ENCODE assay signal across 12 cellular contexts in the genomic region with DNA sequence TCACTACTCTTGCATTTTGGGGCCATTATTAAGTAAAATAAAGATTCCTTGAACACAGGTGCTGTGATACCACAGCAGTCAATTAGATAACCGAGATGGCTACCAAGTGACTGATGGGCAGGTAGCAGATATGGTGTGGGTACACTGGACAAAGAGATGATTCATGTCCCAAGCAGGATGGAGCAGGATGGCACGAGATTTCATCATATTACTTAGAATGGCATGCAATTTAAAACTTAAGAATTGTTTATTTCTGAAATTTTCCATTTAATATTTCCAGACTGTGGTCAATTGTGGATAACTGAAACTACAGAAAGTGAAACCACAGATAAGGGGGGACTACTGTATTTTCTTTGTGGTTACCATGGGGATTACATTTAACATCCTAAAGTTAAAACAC. TPM values are rescaled to one million over a fixed set of nuclear protein-coding genes. Genes with fewer than 3 reads are reported as not detected.
DNase-seq lines count a peak whose midpoint lies in the region; ATAC-seq, FAIRE-seq and TF ChIP-seq lines count a peak whose summit lies in the region.
"Had no signal": no experiment of that assay in that cellular context is flagged by ENCODE, and none has a peak within 500 bp of the region (broad histone marks: within the 10 kb centered on the region; RNA-seq: fewer than 3 reads in every experiment).

No MANE protein-coding gene starts in this region.

- TF ChIP-seq POLR2A in GM12878 (IDR thresholded peaks at IDR 0.05; ENCODE audit: low read depth, low read length), result no peak

- H3K27ac Mint-ChIP-seq in naive thymus-derived CD4-positive, alpha-beta T cell, result peak overlapping the region in 5 of 9 donors; percentile 0 to 38 (median 21)
- no peak overlapping the region for H3K27ac Mint-ChIP-seq in endodermal cell
- H3K27ac Mint-ChIP-seq: neural progenitor cell had no signal

- H3K79me2 ChIP-seq in GM12878 (ENCODE audit: control insufficient read depth, insufficient read depth, low read length), result peaks cover 8% of the 10 kb centered on the region

- no peak for ATAC-seq in GM12878
- no peak for ATAC-seq in naive thymus-derived CD4-positive, alpha-beta T cell
- ATAC-seq: left ventricle myocardium superior had no signal

- in situ Hi-C loops in GM12878 (cut with MboI), result no loop called here

- DNase-seq in GM19239 (ENCODE audit: insufficient read length, low spot score) (no peak), MV-4-11 (lab: John Stamatoyannopoulos, UW) (peak; percentile 30), GM12878 (ENCODE audit: low read depth, low spot score) (no peak), ascending aorta (ENCODE audit: low spot score in 2 of 2) (no peak), NCI-H146 treated with DMSO at 0.1 percent for 48 hours (lab: John Stamatoyannopoulos, UW; ENCODE audit: unreplicated experiment) (no peak), endodermal cell (no peak)
- no peak for DNase-seq in naive thymus-derived CD4-positive, alpha-beta T cell
- DNase-seq: activated effector memory CD4-positive, alpha-beta T cell treated with Interleukin-2 at 50 U/mL for 16 hours; CD4-positive, CD25-positive, alpha-beta regulatory T cell; left ventricle myocardium superior; sigmoid colon had no signal

- H3K9me3 ChIP-seq in GM12878 (replicated peaks; ENCODE audit: control insufficient read depth, insufficient read depth, low read length), result peaks cover 8% of the 10 kb centered on the region
- H3K9me3 ChIP-seq in naive thymus-derived CD4-positive, alpha-beta T cell (ENCODE audit: control insufficient read depth in 2 of 3, low read length in 3 of 3), result no peaks in the 10 kb centered on the region
- peaks cover 6 to 7% of the 10 kb centered on the region in 2 donors for H3K9me3 ChIP-seq in ascending aorta
- peaks cover 28% of the 10 kb centered on the region for H3K9me3 ChIP-seq in endodermal cell (ENCODE audit: control insufficient read depth, low read length)
- H3K9me3 ChIP-seq: sigmoid colon had no signal

- peaks cover 17 to 56% (median 33%) of the 10 kb centered on the region in 7 donors for H3K4me1 Mint-ChIP-seq in naive thymus-derived CD4-positive, alpha-beta T cell
- H3K4me1 Mint-ChIP-seq in endodermal cell, result peaks cover 18% of the 10 kb centered on the region

- BruUV-seq in GM12878 (replicated peaks; lab: Mats Ljungman, UMichigan), result no TSS peak

- peaks cover 8 to 26% (median 10%) of the 10 kb centered on the region in 5 donors for H3K36me3 Mint-ChIP-seq in naive thymus-derived CD4-positive, alpha-beta T cell
- peaks cover 6% of the 10 kb centered on the region for H3K36me3 Mint-ChIP-seq in endodermal cell (ENCODE audit: low read depth)

- peaks cover 5 to 24% (median 11%) of the 10 kb centered on the region in 11 donors for H3K9me3 Mint-ChIP-seq in naive thymus-derived CD4-positive, alpha-beta T cell
- H3K9me3 Mint-ChIP-seq in endodermal cell, result peaks cover 36% of the 10 kb centered on the region

- H3K27ac ChIP-seq in GM12878 (ENCODE audit: control insufficient read depth, insufficient read depth) (no peak overlapping the region), ascending aorta (no peak overlapping the region), endodermal cell (ENCODE audit: low read depth, low read length) (no peak overlapping the region)
- H3K27ac ChIP-seq in naive thymus-derived CD4-positive, alpha-beta T cell (ENCODE audit: low read depth, low read length), result no peak overlapping the region
- H3K27ac ChIP-seq: neural progenitor cell, sigmoid colon had no signal

- H2AFZ ChIP-seq in GM12878 (ENCODE audit: control insufficient read depth, low read depth, low read length), result no peak overlapping the region
- H2AFZ ChIP-seq: neural progenitor cell had no signal

- H3K36me3 ChIP-seq in GM12878 (ENCODE audit: control insufficient read depth in 2 of 2, insufficient read depth in 2 of 2, low read length in 1 of 2) (no peaks in the 10 kb centered on the region), ascending aorta (no peaks in the 10 kb centered on the region), endodermal cell (ENCODE audit: control insufficient read depth, insufficient read depth, low read length) (no peaks in the 10 kb centered on the region)
- peaks cover 0 to 3% (median 0%) of the 10 kb centered on the region in 3 experiments for H3K36me3 ChIP-seq in naive thymus-derived CD4-positive, alpha-beta T cell (ENCODE audit: control insufficient read depth in 2 of 3, insufficient read depth in 3 of 3, low read length in 3 of 3)
- H3K36me3 ChIP-seq: neural progenitor cell, sigmoid colon had no signal

- H3K4me2 ChIP-seq in GM12878 (ENCODE audit: control insufficient read depth, insufficient read depth), result no peak overlapping the region
- H3K4me2 ChIP-seq: neural progenitor cell had no signal

- no peak for TF ChIP-seq CTCF in GM12878 (IDR thresholded peaks at IDR 0.05 in 2 of 3, conservative IDR thresholded peaks at IDR 0.05 in 1 of 3; ENCODE audit: control insufficient read depth in 2 of 3, extremely low read depth in 1 of 3, insufficient read depth in 1 of 3, low read depth in 3 of 3, low read length in 3 of 3)
- no peak for TF ChIP-seq CTCF in ascending aorta (IDR thresholded peaks at IDR 0.05)
- TF ChIP-seq CTCF in endodermal cell (conservative IDR thresholded peaks at IDR 0.05), result no peak

- H3K27me3 ChIP-seq in GM12878 (replicated peaks in 1 of 2; ENCODE audit: control insufficient read depth in 2 of 2, insufficient read depth in 2 of 2, low read length in 1 of 2) (no peaks in the 10 kb centered on the region), ascending aorta (no peaks in the 10 kb centered on the region), endodermal cell (ENCODE audit: control insufficient read depth, insufficient read depth, low read length, poor library complexity, severe bottlenecking) (no peaks in the 10 kb centered on the region)
- H3K27me3 ChIP-seq in naive thymus-derived CD4-positive, alpha-beta T cell (ENCODE audit: control insufficient read depth in 2 of 2, insufficient read depth in 2 of 2, low read length in 2 of 2), result no peaks in the 10 kb centered on the region
- H3K27me3 ChIP-seq: neural progenitor cell, sigmoid colon had no signal

- H3K4me3 ChIP-seq in GM12878, result no peak overlapping the region
- no peak overlapping the region for H3K4me3 ChIP-seq in naive thymus-derived CD4-positive, alpha-beta T cell (ENCODE audit: low read length)
- no peak overlapping the region for H3K4me3 ChIP-seq in ascending aorta
- no peak overlapping the region for H3K4me3 ChIP-seq in endodermal cell (ENCODE audit: low read length)
- H3K4me3 ChIP-seq: neural progenitor cell, sigmoid colon had no signal

- TF ChIP-seq RAD21 in GM12878 (IDR thresholded peaks at IDR 0.05; ENCODE audit: insufficient read depth, low read depth, low read length), result no peak

- RAD21 ChIA-PET in GM12878 (lab: Charles Lee; ENCODE audit: unreplicated experiment), result interaction anchor here (1.0 kb wide), 1 partner anchor 18 kb away, joined by 3 read pairs; no protein-coding TSS in a partner anchor

- peaks cover 18% of the 10 kb centered on the region for H3K4me1 ChIP-seq in GM12878 (ENCODE audit: control insufficient read depth, insufficient read depth, low read length)
- H3K4me1 ChIP-seq in naive thymus-derived CD4-positive, alpha-beta T cell (ENCODE audit: control insufficient read depth in 2 of 2, insufficient read depth in 2 of 2, low read length in 2 of 2), result peaks cover 11 to 18% of the 10 kb centered on the region in 2 donors
- peaks cover 0 to 7% of the 10 kb centered on the region in 2 donors for H3K4me1 ChIP-seq in ascending aorta
- peaks cover 3% of the 10 kb centered on the region for H3K4me1 ChIP-seq in endodermal cell (ENCODE audit: control insufficient read depth, insufficient read depth, low read length)

- POLR2A ChIA-PET in GM12878 (lab: Charles Lee), result interaction anchor here (0.7 to 1.3 kb wide), 2 partner anchors 12 to 14 kb away, joined by 3 to 6 read pairs; no protein-coding TSS in a partner anchor
- POLR2A ChIA-PET in naive thymus-derived CD4-positive, alpha-beta T cell (lab: Charles Lee), result interaction anchor here (0.8 to 23.4 kb wide), 3 partner anchors 12 to 112 kb away, joined by 5 to 1273 read pairs (median 23); a partner anchor contains a TSS

- WGBS in GM12878 (ENCODE audit: insufficient coverage, insufficient replicate concordance, low lambda C conversion rate, missing lambda C conversion rate), result 3% methylated on average over 2 of the region's 2 CpGs
- WGBS in endodermal cell (ENCODE audit: insufficient coverage in 1 of 2, insufficient read length in 1 of 2), 2 experiments, result 73 to 84% methylated on average over 2 of the region's 2 CpGs

- H4K20me1 ChIP-seq in GM12878 (ENCODE audit: control insufficient read depth, insufficient read depth), result no peaks in the 10 kb centered on the region

- no peak overlapping the region for H3K4me3 Mint-ChIP-seq in naive thymus-derived CD4-positive, alpha-beta T cell
- no peak overlapping the region for H3K4me3 Mint-ChIP-seq in endodermal cell
- H3K4me3 Mint-ChIP-seq: neural progenitor cell had no signal

- SMC1A ChIA-PET in GM12878 (lab: Charles Lee; ENCODE audit: uncharacterized antibody, unreplicated experiment), result interaction anchor here (0.6 to 3.3 kb wide), 5 partner anchors 10 to 541 kb away, joined by 3 to 19 read pairs (median 3); no protein-coding TSS in a partner anchor

- H3K9ac ChIP-seq in GM12878 (ENCODE audit: control insufficient read depth, insufficient read depth, low read length), result no peak overlapping the region
- no peak overlapping the region for H3K9ac ChIP-seq in endodermal cell (ENCODE audit: extremely low read depth, low read length, poor library complexity, severe bottlenecking)
- H3K9ac ChIP-seq: neural progenitor cell had no signal

- CTCF ChIA-PET in GM12878 (lab: Yijun Ruan, JAX), result interaction anchor here (0.9 to 1.0 kb wide), 3 partner anchors 10 to 481 kb away, joined by 3 read pairs; no protein-coding TSS in a partner anchor
- CTCF ChIA-PET in naive thymus-derived CD4-positive, alpha-beta T cell (lab: Charles Lee), result interaction anchor here (1.0 to 1.2 kb wide), 2 partner anchors 11 to 14 kb away, joined by 3 read pairs; no protein-coding TSS in a partner anchor

- peak; percentile 31 for FAIRE-seq in GM19239 (lab: Jason Lieb, UNC)
- FAIRE-seq in GM12878 (lab: Jason Lieb, UNC), result no peak

- H3K27me3 Mint-ChIP-seq in naive thymus-derived CD4-positive, alpha-beta T cell, result no peaks in the 10 kb centered on the region
- H3K27me3 Mint-ChIP-seq in endodermal cell (ENCODE audit: insufficient read depth), result no peaks in the 10 kb centered on the region
- H3K27me3 Mint-ChIP-seq: CD4-positive, CD25-positive, alpha-beta regulatory T cell had no signal

- no peak for TF ChIP-seq EP300 in GM12878 (IDR thresholded peaks at IDR 0.05; ENCODE audit: borderline replicate concordance in 1 of 2, control insufficient read depth in 1 of 2, low read depth in 2 of 2, low read length in 2 of 2)

- intact Hi-C loops in GM12878 (cut with micrococcal nuclease; ENCODE audit: unreplicated experiment), result no loop called here
- intact Hi-C loops in naive thymus-derived CD4-positive, alpha-beta T cell (cut with micrococcal nuclease), result no loop called here
- intact Hi-C loops in ascending aorta (cut with DNase I), result no loop called here

RNA-seq across cellular contexts. Expression of a gene that starts 7.5 kb away (rescaled TPM):
- 120 and 134 TPM in 2 replicates for total RNA-seq in GM12878 (2013; cell fraction: nucleolus; rRNA removed)
- total RNA-seq in GM12878 (2014; rRNA removed) (27.9 and 31.3 TPM in 2 replicates), GM12878 (2014; rRNA removed; fragmentation: Illumina TruSeq; extraction: Trizol) (27.0 and 28.3 TPM in 2 replicates), GM12878 (2021) (166 and 184 TPM in 2 replicates), ascending aorta (772 TPM), endodermal cell (10 to 100 TPM; 99.4 to 99.6 TPM)
- 21.7 TPM for polyA plus RNA-seq in GM12878 (2011; ENCODE audit: low read depth)
- polyA plus RNA-seq in GM12878 (2011; rRNA removed) (47.4 and 53.5 TPM in 2 replicates), GM12878 (2014; fragmentation: Illumina TruSeq; extraction: Trizol) (69.3 and 78.7 TPM in 2 replicates), GM12878 (2014; fragmentation: Nextera tagmentation; extraction: Ambion mirVana) (10 to 100 TPM; 22.0 to 22.6 TPM), GM12878 (2014; rRNA removed) (96.1 and 121 TPM in 2 replicates), GM12878 (2016; fragmentation: Nextera tagmentation; extraction: Ambion mirVana) (100 to 1,000 TPM; 119 to 138 TPM)
- 143 and 162 TPM in 2 replicates for polyA plus RNA-seq in GM12878 (2011; cell fraction: cytosol; rRNA removed)
- polyA plus RNA-seq in GM12878 (2011; cell fraction: nucleus; rRNA removed), result 173 and 272 TPM in 2 replicates
- polyA plus RNA-seq in GM12878 (2012), result 67.3 and 98.4 TPM in 2 replicates
- polyA minus RNA-seq in GM12878 (2011; rRNA and poly(A)+ RNA removed), result 29.0 and 48.5 TPM in 2 replicates
- polyA minus RNA-seq in GM12878 (2011; cell fraction: cytosol; rRNA and poly(A)+ RNA removed), result 183 and 200 TPM in 2 replicates
- polyA minus RNA-seq in GM12878 (2011; cell fraction: nucleus; rRNA and poly(A)+ RNA removed), result 63.3 and 109 TPM in 2 replicates
- 100 to 1,000 TPM in 4 of 5 experiments, 10 to 100 TPM in 1; 82.0 to 231 (median 203) TPM for total RNA-seq in naive thymus-derived CD4-positive, alpha-beta T cell
- 100 to 1,000 TPM in 1 of 2 donors, 10 to 100 TPM in 1; 85.6 to 160 TPM for polyA plus RNA-seq in naive thymus-derived CD4-positive, alpha-beta T cell
- 215 TPM for polyA plus RNA-seq in endodermal cell (2013, experiment 1 of 2)
- polyA plus RNA-seq in endodermal cell (2013, experiment 2 of 2), result 172 TPM
